ENCODE assay signal across 4 cellular contexts in genomic region chr11:13036235-13036634, GRCh38. TPM values are rescaled to one million over a fixed set of nuclear protein-coding genes. Genes with fewer than 3 reads are reported as not detected.
"Had no signal": no experiment of that assay in that cellular context is flagged by ENCODE, and none has a peak within 500 bp of the region (broad histone marks: within the 10 kb centered on the region; RNA-seq: fewer than 3 reads in every experiment).

No MANE protein-coding gene starts in this region.

- ATAC-seq: GM12878 had no signal

- DNase-seq: GDM1, GF-D8 had no signal

- H3K4me3 ChIP-seq: GM12878 had no signal

RNA-seq across cellular contexts. Expression of gene RASSF10, which starts 27.1 kb away (rescaled TPM):
- total RNA-seq: G401 had no signal
